In the genomic region with DNA sequence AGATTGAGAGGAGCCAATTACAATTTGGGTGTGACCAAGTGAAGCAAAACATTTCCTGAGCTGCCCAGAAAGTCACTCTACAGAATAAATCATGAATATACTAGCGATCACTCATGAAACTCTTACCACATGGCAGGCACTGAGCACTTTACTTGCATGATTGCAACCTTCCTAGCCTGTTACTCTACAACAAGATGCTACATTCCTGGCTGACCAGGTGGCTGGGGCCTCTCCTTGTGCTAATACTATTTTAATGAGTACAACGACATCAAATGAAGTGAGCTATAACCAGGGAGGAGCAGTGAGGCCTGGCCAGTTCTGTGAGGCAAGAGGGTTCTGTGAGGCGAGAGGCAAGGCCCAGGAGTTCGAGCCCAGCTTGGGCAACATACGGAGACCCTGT, we compare ENCODE assay signal across 18 cellular contexts.
DNase-seq lines count a peak whose midpoint lies in the region; ATAC-seq and TF ChIP-seq lines count a peak whose summit lies in the region.
"Had no signal": no experiment of that assay in that cellular context is flagged by ENCODE, and none has a peak within 500 bp of the region (broad histone marks: within the 10 kb centered on the region; RNA-seq: fewer than 3 reads in every experiment).

No MANE protein-coding gene starts in this region.

- peaks cover 12% of the 10 kb centered on the region for H4K20me1 ChIP-seq in osteoblast (ENCODE audit: insufficient read depth, low read length)

- no peak for TF ChIP-seq CTCF in epithelial cell of proximal tubule (conservative IDR thresholded peaks at IDR 0.05; ENCODE audit: low read depth, low read length)
- TF ChIP-seq CTCF in osteoblast (IDR thresholded peaks at IDR 0.05; ENCODE audit: extremely low read depth, low read depth, low read length), result no peak
- no peak for TF ChIP-seq CTCF in coronary artery (IDR thresholded peaks at IDR 0.05)

- no peak overlapping the region for H3K4me3 ChIP-seq in epithelial cell of proximal tubule (ENCODE audit: low read depth, low read length)
- no peak overlapping the region for H3K4me3 ChIP-seq in osteoblast (ENCODE audit: insufficient read depth, low read length)
- no peak overlapping the region for H3K4me3 ChIP-seq in coronary artery
- H3K4me3 ChIP-seq: SK-N-MC had no signal

- no peak overlapping the region for H3K4me2 ChIP-seq in osteoblast (ENCODE audit: insufficient read depth, low read length)

- DNase-seq in EH (ENCODE audit: low read depth) (peak; percentile 23), NCI-H82 treated with DMSO at 0.1 percent for 48 hours (lab: John Stamatoyannopoulos, UW; ENCODE audit: unreplicated experiment) (peak; percentile 18), epithelial cell of proximal tubule (ENCODE audit: low read depth) (peak; percentile 23), osteoblast (ENCODE audit: insufficient read length, low spot score, missing footprints) (peak; percentile 23), coronary artery (ENCODE audit: low spot score) (no peak), ACHN (no peak)
- DNase-seq: BE2C; CD4-positive, alpha-beta memory T cell; KG1; NCI-H1092; NCI-H345; NCI-H748 treated with DMSO at 0.1 percent for 48 hours had no signal

- in situ Hi-C loops in ACHN (cut with HindIII; ENCODE audit: low pct_ligation_motif_present, low pct_unique_long_range_greater_than_20kb, low sequenced_read_pairs), result no loop called here

- H3K36me3 ChIP-seq in osteoblast (ENCODE audit: insufficient read depth, low read length), result no peaks in the 10 kb centered on the region
- H3K36me3 ChIP-seq: BE2C had no signal

- H2AFZ ChIP-seq in osteoblast (ENCODE audit: low read length), result no peak overlapping the region

- H3K27ac ChIP-seq in osteoblast (ENCODE audit: low read depth, low read length) (peak overlapping the region; percentile 85), coronary artery (no peak overlapping the region)
- H3K27ac ChIP-seq: SK-N-MC had no signal

- peaks cover 21% of the 10 kb centered on the region for H3K4me1 ChIP-seq in osteoblast (ENCODE audit: insufficient read depth, low read length)
- H3K4me1 ChIP-seq: BE2C had no signal

- H3K79me2 ChIP-seq in osteoblast (ENCODE audit: insufficient read depth, low read length), result peaks cover 6% of the 10 kb centered on the region

- H3K9me3 ChIP-seq in osteoblast (ENCODE audit: low read depth, low read length), result no peaks in the 10 kb centered on the region
- H3K9me3 ChIP-seq: BE2C had no signal

- ATAC-seq in HG03097 (IDR thresholded peaks at IDR 0.05; ENCODE audit: low FRiP score, unreplicated experiment) (no peak), GM18868 (IDR thresholded peaks at IDR 0.05; ENCODE audit: unreplicated experiment) (no peak)
- ATAC-seq: HCT116, Panc1, Right ventricle myocardium inferior had no signal

- H3K27me3 ChIP-seq in osteoblast (ENCODE audit: insufficient read depth, low read length), result no peaks in the 10 kb centered on the region
- H3K27me3 ChIP-seq: BE2C had no signal

Comparison
In these comparisons a context has a peak if more than half of its experiments do, and no peak if none do; other contexts are left out.
1. DNase-seq: peak in EH (single experiment), NCI-H82 treated with DMSO at 0.1 percent for 48 hours (single experiment), epithelial cell of proximal tubule (single experiment) and osteoblast (single experiment); none in coronary artery (single experiment) and ACHN (single experiment).